In the genomic region with DNA sequence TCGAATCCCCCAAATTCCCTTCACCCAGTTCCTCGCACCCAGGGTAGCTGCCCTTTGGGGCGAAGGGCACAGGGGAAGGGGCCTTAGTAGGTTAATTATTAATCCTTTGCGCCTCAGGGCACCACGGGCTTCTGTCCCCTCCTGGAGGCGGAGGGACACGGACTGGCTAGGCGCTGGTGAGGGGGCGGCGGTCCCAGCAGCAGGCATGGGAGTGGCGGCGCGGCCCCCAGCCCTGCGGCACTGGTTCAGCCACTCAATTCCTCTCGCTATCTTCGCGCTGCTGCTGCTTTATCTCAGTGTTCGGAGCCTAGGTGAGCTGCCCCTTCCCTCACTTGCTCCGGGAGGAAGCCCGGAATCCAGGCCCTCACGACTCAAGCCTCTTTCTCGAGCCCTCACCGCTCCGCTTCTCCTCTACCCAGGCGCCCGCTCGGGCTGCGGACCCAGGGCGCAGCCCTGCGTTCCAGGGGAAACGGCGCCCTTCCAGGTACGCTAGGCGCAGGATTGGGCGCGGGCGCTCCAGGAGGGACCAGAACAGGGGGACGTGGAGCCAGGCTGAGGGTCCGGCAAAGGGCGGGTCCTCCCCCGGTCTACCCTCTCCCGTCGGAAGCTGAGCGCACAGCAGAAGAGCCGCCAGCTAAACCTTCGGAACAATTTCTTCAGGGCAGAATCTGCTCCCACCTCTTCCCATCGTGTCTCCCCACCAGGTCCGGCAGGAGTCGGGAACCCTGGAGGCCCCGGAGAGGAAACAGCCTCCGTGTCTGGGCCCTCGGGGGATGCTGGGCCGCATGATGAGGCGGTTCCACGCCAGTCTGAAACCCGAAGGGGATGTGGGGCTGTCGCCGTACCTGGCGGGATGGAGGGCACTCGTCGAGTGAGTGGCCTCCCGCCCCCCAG, we compare ENCODE assay signal across 1 cellular context.
TF ChIP-seq lines count a peak whose summit lies in the region.

GLTPD2 (plus strand) TSS at position 158 of the 894 bp plus-strand sequence; CDS start at position 206, 48 bp downstream.

TF ChIP-seq in HepG2, 621 proteins besides CTCF, POLR2A, EP300 and RAD21 (continued from another document and continues in another):
- no peak for TF ChIP-seq GRHL1 (CRISPR knock-in tag; conservative IDR thresholded peaks at IDR 0.05)
- 0 out of 2 replicates have a peak, but pooled peaks have one; percentile 16 for TF ChIP-seq ZNF468 (CRISPR knock-in tag; IDR thresholded peaks at IDR 0.05)
- no peak for TF ChIP-seq RNF2 (conservative IDR thresholded peaks at IDR 0.05; ENCODE audit: low read depth)
- TF ChIP-seq, protein P1, sequence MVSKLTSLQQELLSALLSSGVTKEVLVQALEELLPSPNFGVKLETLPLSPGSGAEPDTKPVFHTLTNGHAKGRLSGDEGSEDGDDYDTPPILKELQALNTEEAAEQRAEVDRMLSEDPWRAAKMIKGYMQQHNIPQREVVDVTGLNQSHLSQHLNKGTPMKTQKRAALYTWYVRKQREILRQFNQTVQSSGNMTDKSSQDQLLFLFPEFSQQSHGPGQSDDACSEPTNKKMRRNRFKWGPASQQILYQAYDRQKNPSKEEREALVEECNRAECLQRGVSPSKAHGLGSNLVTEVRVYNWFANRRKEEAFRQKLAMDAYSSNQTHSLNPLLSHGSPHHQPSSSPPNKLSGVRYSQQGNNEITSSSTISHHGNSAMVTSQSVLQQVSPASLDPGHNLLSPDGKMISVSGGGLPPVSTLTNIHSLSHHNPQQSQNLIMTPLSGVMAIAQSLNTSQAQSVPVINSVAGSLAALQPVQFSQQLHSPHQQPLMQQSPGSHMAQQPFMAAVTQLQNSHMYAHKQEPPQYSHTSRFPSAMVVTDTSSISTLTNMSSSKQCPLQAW (CRISPR knock-in tag; IDR thresholded peaks at IDR 0.05) = peak; percentile 99
- TF ChIP-seq ZBTB46 (CRISPR knock-in tag; IDR thresholded peaks at IDR 0.05; ENCODE audit: borderline replicate concordance) = no peak
- no peak for TF ChIP-seq HHEX (CRISPR knock-in tag; IDR thresholded peaks at IDR 0.05)
- TF ChIP-seq ZFAT (CRISPR knock-in tag; conservative IDR thresholded peaks at IDR 0.05) = no peak
- TF ChIP-seq SAP130 (CRISPR knock-in tag; IDR thresholded peaks at IDR 0.05; ENCODE audit: low read depth) = peak; percentile 93
- peak; percentile 37 for TF ChIP-seq CBX1 (IDR thresholded peaks at IDR 0.05; ENCODE audit: low read depth)
- TF ChIP-seq, protein P2, sequence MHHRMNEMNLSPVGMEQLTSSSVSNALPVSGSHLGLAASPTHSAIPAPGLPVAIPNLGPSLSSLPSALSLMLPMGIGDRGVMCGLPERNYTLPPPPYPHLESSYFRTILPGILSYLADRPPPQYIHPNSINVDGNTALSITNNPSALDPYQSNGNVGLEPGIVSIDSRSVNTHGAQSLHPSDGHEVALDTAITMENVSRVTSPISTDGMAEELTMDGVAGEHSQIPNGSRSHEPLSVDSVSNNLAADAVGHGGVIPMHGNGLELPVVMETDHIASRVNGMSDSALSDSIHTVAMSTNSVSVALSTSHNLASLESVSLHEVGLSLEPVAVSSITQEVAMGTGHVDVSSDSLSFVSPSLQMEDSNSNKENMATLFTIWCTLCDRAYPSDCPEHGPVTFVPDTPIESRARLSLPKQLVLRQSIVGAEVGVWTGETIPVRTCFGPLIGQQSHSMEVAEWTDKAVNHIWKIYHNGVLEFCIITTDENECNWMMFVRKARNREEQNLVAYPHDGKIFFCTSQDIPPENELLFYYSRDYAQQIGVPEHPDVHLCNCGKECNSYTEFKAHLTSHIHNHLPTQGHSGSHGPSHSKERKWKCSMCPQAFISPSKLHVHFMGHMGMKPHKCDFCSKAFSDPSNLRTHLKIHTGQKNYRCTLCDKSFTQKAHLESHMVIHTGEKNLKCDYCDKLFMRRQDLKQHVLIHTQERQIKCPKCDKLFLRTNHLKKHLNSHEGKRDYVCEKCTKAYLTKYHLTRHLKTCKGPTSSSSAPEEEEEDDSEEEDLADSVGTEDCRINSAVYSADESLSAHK (CRISPR knock-in tag; IDR thresholded peaks at IDR 0.05; ENCODE audit: borderline replicate concordance) = no peak
- TF ChIP-seq SUZ12 (IDR thresholded peaks at IDR 0.05; ENCODE audit: low read depth, low read length) = no peak
- TF ChIP-seq, protein P3, sequence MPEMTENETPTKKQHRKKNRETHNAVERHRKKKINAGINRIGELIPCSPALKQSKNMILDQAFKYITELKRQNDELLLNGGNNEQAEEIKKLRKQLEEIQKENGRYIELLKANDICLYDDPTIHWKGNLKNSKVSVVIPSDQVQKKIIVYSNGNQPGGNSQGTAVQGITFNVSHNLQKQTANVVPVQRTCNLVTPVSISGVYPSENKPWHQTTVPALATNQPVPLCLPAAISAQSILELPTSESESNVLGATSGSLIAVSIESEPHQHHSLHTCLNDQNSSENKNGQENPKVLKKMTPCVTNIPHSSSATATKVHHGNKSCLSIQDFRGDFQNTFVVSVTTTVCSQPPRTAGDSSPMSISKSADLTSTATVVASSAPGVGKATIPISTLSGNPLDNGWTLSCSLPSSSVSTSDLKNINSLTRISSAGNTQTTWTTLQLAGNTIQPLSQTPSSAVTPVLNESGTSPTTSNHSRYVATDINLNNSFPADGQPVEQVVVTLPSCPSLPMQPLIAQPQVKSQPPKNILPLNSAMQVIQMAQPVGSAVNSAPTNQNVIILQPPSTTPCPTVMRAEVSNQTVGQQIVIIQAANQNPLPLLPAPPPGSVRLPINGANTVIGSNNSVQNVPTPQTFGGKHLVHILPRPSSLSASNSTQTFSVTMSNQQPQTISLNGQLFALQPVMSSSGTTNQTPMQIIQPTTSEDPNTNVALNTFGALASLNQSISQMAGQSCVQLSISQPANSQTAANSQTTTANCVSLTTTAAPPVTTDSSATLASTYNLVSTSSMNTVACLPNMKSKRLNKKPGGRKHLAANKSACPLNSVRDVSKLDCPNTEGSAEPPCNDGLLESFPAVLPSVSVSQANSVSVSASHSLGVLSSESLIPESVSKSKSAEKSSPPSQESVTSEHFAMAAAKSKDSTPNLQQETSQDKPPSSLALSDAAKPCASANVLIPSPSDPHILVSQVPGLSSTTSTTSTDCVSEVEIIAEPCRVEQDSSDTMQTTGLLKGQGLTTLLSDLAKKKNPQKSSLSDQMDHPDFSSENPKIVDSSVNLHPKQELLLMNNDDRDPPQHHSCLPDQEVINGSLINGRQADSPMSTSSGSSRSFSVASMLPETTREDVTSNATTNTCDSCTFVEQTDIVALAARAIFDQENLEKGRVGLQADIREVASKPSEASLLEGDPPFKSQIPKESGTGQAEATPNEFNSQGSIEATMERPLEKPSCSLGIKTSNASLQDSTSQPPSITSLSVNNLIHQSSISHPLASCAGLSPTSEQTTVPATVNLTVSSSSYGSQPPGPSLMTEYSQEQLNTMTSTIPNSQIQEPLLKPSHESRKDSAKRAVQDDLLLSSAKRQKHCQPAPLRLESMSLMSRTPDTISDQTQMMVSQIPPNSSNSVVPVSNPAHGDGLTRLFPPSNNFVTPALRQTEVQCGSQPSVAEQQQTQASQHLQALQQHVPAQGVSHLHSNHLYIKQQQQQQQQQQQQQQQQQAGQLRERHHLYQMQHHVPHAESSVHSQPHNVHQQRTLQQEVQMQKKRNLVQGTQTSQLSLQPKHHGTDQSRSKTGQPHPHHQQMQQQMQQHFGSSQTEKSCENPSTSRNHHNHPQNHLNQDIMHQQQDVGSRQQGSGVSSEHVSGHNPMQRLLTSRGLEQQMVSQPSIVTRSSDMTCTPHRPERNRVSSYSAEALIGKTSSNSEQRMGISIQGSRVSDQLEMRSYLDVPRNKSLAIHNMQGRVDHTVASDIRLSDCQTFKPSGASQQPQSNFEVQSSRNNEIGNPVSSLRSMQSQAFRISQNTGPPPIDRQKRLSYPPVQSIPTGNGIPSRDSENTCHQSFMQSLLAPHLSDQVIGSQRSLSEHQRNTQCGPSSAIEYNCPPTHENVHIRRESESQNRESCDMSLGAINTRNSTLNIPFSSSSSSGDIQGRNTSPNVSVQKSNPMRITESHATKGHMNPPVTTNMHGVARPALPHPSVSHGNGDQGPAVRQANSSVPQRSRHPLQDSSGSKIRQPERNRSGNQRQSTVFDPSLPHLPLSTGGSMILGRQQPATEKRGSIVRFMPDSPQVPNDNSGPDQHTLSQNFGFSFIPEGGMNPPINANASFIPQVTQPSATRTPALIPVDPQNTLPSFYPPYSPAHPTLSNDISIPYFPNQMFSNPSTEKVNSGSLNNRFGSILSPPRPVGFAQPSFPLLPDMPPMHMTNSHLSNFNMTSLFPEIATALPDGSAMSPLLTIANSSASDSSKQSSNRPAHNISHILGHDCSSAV (CRISPR knock-in tag; IDR thresholded peaks at IDR 0.05; ENCODE audit: borderline replicate concordance) = no peak
- no peak for TF ChIP-seq HOXA5 (CRISPR knock-in tag; IDR thresholded peaks at IDR 0.05)
- no peak for TF ChIP-seq SSRP1 (CRISPR knock-in tag; IDR thresholded peaks at IDR 0.05)
- TF ChIP-seq MAFG (CRISPR knock-in tag; IDR thresholded peaks at IDR 0.05) = no peak
- TF ChIP-seq YY1 (IDR thresholded peaks at IDR 0.05; ENCODE audit: insufficient read depth, insufficient replicate concordance, low read depth, low read length) = peak; percentile 68
- TF ChIP-seq ZNF616 (CRISPR knock-in tag; IDR thresholded peaks at IDR 0.05; ENCODE audit: low read depth) = no peak
- TF ChIP-seq ZNF331 (CRISPR knock-in tag; IDR thresholded peaks at IDR 0.05) = 0 out of 2 replicates have a peak, but pooled peaks have one; percentile 48
- TF ChIP-seq ZNF143 (CRISPR knock-in tag; IDR thresholded peaks at IDR 0.05) = 0 out of 2 replicates have a peak, but pooled peaks have one; percentile 36
- TF ChIP-seq ZNF383 (CRISPR knock-in tag; IDR thresholded peaks at IDR 0.05; ENCODE audit: borderline replicate concordance) = no peak
- no peak for TF ChIP-seq SMARCC2 (IDR thresholded peaks at IDR 0.05)
- TF ChIP-seq ZNF3 (CRISPR knock-in tag; IDR thresholded peaks at IDR 0.05) = no peak
- TF ChIP-seq ZIK1 (CRISPR knock-in tag; IDR thresholded peaks at IDR 0.05; ENCODE audit: borderline replicate concordance, low read depth) = peak; percentile 32; the same call in 1 of the 2 replicates
- no peak for TF ChIP-seq SCMH1 (CRISPR knock-in tag; IDR thresholded peaks at IDR 0.05; ENCODE audit: borderline replicate concordance)
- TF ChIP-seq POGZ (CRISPR knock-in tag; IDR thresholded peaks at IDR 0.05) = peak; percentile 19; the same call in 1 of the 2 replicates
- peak; percentile 63; the same call in 1 of the 2 replicates for TF ChIP-seq IRF9 (CRISPR knock-in tag; IDR thresholded peaks at IDR 0.05; ENCODE audit: borderline replicate concordance)
- peak; percentile 92 for TF ChIP-seq SALL1 (CRISPR knock-in tag; IDR thresholded peaks at IDR 0.05)
- TF ChIP-seq SP1 (IDR thresholded peaks at IDR 0.05) = no peak
- no peak for TF ChIP-seq SP1 (CRISPR knock-in tag; IDR thresholded peaks at IDR 0.05)
- no peak for TF ChIP-seq FOXA1 (IDR thresholded peaks at IDR 0.05)
- no peak for TF ChIP-seq FOXA1 (CRISPR knock-in tag; IDR thresholded peaks at IDR 0.05)
- 0 out of 2 replicates have a peak, but pooled peaks have one; percentile 11 for TF ChIP-seq ZNF343 (CRISPR knock-in tag; IDR thresholded peaks at IDR 0.05)
- TF ChIP-seq, protein P4, sequence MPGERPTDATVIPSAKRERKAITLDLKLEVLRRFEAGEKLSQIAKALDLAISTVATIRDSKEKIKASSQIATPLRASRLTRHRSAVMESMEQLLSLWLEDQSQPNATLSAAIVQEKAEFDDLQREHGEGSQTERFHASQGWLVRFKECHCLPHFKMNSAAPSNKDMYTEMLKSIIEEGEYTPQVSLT (CRISPR knock-in tag; IDR thresholded peaks at IDR 0.05; ENCODE audit: borderline replicate concordance, low read depth) = no peak; the same call in 1 of the 2 replicates
- TF ChIP-seq ZNF546 (CRISPR knock-in tag; conservative IDR thresholded peaks at IDR 0.05) = no peak; the same call in none of the 2 replicates
- no peak for TF ChIP-seq ZNF251 (CRISPR knock-in tag; IDR thresholded peaks at IDR 0.05)
- no peak for TF ChIP-seq FOXJ3 (CRISPR knock-in tag; IDR thresholded peaks at IDR 0.05; ENCODE audit: borderline replicate concordance)
- TF ChIP-seq JUN (CRISPR knock-in tag; IDR thresholded peaks at IDR 0.05) = no peak
- TF ChIP-seq MIXL1 (CRISPR knock-in tag; IDR thresholded peaks at IDR 0.05) = peak; percentile 80
- TF ChIP-seq, protein P5, sequence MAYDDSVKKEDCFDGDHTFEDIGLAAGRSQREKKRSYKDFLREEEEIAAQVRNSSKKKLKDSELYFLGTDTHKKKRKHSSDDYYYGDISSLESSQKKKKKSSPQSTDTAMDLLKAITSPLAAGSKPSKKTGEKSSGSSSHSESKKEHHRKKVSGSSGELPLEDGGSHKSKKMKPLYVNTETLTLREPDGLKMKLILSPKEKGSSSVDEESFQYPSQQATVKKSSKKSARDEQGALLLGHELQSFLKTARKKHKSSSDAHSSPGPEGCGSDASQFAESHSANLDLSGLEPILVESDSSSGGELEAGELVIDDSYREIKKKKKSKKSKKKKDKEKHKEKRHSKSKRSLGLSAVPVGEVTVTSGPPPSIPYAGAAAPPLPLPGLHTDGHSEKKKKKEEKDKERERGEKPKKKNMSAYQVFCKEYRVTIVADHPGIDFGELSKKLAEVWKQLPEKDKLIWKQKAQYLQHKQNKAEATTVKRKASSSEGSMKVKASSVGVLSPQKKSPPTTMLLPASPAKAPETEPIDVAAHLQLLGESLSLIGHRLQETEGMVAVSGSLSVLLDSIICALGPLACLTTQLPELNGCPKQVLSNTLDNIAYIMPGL (CRISPR knock-in tag; IDR thresholded peaks at IDR 0.05; ENCODE audit: borderline replicate concordance in 1 of 2, low read depth in 1 of 2) = peak; percentile 57 to 94; a peak in 3 of 4 replicates
